ENCODE assay signal across 11 cellular contexts in the genomic region with DNA sequence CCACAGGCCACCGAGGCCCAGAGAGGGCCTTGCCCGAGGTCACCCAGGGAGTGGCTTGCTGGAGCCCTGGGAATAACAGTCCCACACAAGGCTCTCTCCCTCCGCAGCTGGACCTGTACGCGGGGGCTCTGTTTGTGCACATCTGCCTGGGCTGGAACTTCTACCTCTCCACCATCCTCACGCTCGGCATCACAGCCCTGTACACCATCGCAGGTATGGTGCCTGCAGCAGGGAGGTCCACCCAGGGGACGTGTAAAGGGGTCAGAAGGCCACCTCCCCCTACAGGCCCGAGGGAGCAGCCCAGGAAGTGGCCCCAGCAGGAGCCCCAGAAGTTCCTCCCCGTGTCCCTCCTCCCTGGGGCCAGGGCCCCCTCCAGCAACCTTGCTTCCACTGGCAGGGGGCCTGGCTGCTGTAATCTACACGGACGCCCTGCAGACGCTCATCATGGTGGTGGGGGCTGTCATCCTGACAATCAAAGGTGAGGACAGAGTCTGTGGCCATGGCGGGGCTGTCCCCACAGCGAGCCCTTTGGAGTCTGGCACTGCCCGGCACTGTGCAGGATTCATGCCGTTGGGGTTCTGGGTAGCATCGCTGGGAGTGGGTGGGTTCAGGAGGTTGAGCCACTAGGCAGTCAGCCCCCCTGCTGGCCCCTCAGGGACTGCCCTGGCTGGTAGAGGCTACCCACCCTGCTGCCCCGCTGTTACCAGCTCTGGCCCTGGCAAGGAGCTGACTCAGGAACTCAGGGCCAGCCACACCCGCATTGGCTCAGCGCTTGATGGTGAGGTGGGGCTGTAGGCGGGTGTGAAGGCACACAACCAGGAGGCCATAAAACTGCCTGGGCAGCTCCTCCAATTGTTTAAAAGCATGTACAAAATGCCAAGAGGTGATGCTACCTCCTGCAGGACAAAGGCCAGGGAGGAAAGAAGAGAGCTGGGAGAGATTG. TPM values are rescaled to one million over a fixed set of nuclear protein-coding genes. Genes with fewer than 3 reads are reported as not detected.
DNase-seq lines count a peak whose midpoint lies in the region; ATAC-seq, FAIRE-seq and TF ChIP-seq lines count a peak whose summit lies in the region.
"Had no signal": no experiment of that assay in that cellular context is flagged by ENCODE, and none has a peak within 500 bp of the region (broad histone marks: within the 10 kb centered on the region; RNA-seq: fewer than 3 reads in every experiment).

No MANE protein-coding gene starts in this region.

- ATAC-seq in pancreas: peak in 3 of 4 donors; percentile 48 to 50 (median 48)
- no peak for ATAC-seq in HG03457 (IDR thresholded peaks at IDR 0.05; ENCODE audit: unreplicated experiment)
- ATAC-seq in HG03342 (IDR thresholded peaks at IDR 0.05; ENCODE audit: unreplicated experiment): no peak

- no peak for FAIRE-seq in pancreas (lab: Jason Lieb, UNC)

- no peak overlapping the region for H3K4me3 ChIP-seq in NB4 (ENCODE audit: low read depth, low read length)
- H3K4me3 ChIP-seq in pancreas: no peak overlapping the region
- H3K4me3 ChIP-seq in sigmoid colon: no peak overlapping the region

- peak overlapping the region; percentile 78 for H3K27ac ChIP-seq in epithelial cell of prostate
- no peak overlapping the region for H3K27ac ChIP-seq in pancreas
- H3K27ac ChIP-seq in sigmoid colon: peak overlapping the region in 1 of 4 donors; percentile 12

- H3K27me3 ChIP-seq in pancreas: no peaks in the 10 kb centered on the region
- no peaks in the 10 kb centered on the region for H3K27me3 ChIP-seq in sigmoid colon

- H3K9me3 ChIP-seq in pancreas: no peaks in the 10 kb centered on the region
- H3K9me3 ChIP-seq in sigmoid colon: no peaks in the 10 kb centered on the region

- intact Hi-C loops in pancreas (cut with DNase I): no loop called here
- intact Hi-C loops in sigmoid colon (cut with DNase I): no loop called here

- DNase-seq in GM03348 (ENCODE audit: low spot score) (peak; percentile 51), NB4 (ENCODE audit: low read depth) (peak; percentile 58), epithelial cell of prostate (ENCODE audit: low read depth, low spot score) (no peak), pancreas (peak in 1 of 6 donors; percentile 6), epidermal melanocyte (ENCODE audit: insufficient read length, low spot score) (no peak), sigmoid colon (no peak)
- DNase-seq: DND-41; stimulated activated naive CD4-positive, alpha-beta T cell had no signal

- no peaks in the 10 kb centered on the region for H3K4me1 ChIP-seq in pancreas
- H3K4me1 ChIP-seq in sigmoid colon: no peaks in the 10 kb centered on the region

- no peak for TF ChIP-seq CTCF in NB4 (IDR thresholded peaks at IDR 0.05; ENCODE audit: low read depth, low read length)
- TF ChIP-seq CTCF in pancreas (IDR thresholded peaks at IDR 0.05): no peak
- no peak for TF ChIP-seq CTCF in sigmoid colon (IDR thresholded peaks at IDR 0.05)

- TF ChIP-seq POLR2A in NB4 (IDR thresholded peaks at IDR 0.05; ENCODE audit: extremely low read depth, insufficient read length): no peak
- TF ChIP-seq POLR2A in sigmoid colon (IDR thresholded peaks at IDR 0.05): peak in 1 of 2 donors; percentile 18

- H3K36me3 ChIP-seq in pancreas (peaks cover 0 to 8% (median 0%) of the 10 kb centered on the region in 3 donors), sigmoid colon (no peaks in the 10 kb centered on the region)

- 80 to 88% methylated on average over 20 to 23 of the region's 23 CpGs for WGBS in pancreas, 2 donors
- WGBS in sigmoid colon, 2 donors: 27 to 59% methylated on average over 23 of the region's 23 CpGs

- TF ChIP-seq EP300 in sigmoid colon (IDR thresholded peaks at IDR 0.05): no peak

RNA-seq across cellular contexts. Expression of gene SLC5A10, which starts 17.3 kb away (rescaled TPM):
- total RNA-seq in pancreas (not detected), sigmoid colon (not detected)
- polyA plus RNA-seq in pancreas (under 1 TPM in 1 of 2 donors, not detected in 1; 0.02 TPM), sigmoid colon (under 1 TPM in 1 of 3 donors, not detected in 2; 0.19 TPM)
- total RNA-seq: NCI-H460 had no signal

RNA-seq across cellular contexts. Expression of gene FAM83G, which starts 35.3 kb away (rescaled TPM):
- 10 to 100 TPM in 2 of 6 donors, 1 to 10 TPM in 4; 5.6 to 10.8 (median 7.5) TPM for total RNA-seq in pancreas
- polyA plus RNA-seq in pancreas: 10 to 100 TPM; 10.4 to 12.9 TPM
- 1 to 10 TPM; 2.3 to 2.9 (median 2.6) TPM for total RNA-seq in sigmoid colon
- 10 to 100 TPM; 10.2 to 23.8 (median 22.0) TPM for polyA plus RNA-seq in sigmoid colon

Comparison
In these comparisons a context has a peak if more than half of its experiments do, and no peak if none do; other contexts are left out.
1. DNase-seq: peak in GM03348 (single experiment) and NB4 (single experiment); none in epithelial cell of prostate (single experiment), epidermal melanocyte (single experiment) and sigmoid colon (single experiment).
2. ATAC-seq: peak in pancreas (3 of 4); none in HG03457 (single experiment) and HG03342 (single experiment).